1 cellular context compared by ENCODE assay signal in genomic region chr19:58572818-58573657, GRCh38.
TF ChIP-seq lines count a peak whose summit lies in the region.

TSS of gene MZF1 (minus strand) at chr19:58573335. CDS start at chr19:58571389, 1,946 bp downstream.

TF ChIP-seq in A549, 52 proteins besides CTCF, POLR2A, EP300 and RAD21 (continued from another document):
- TF ChIP-seq BCL3 (IDR thresholded peaks at IDR 0.05), result peak; percentile 46; the same call in 1 of the 3 replicates
- no peak for TF ChIP-seq RARB (CRISPR knock-in tag; IDR thresholded peaks at IDR 0.05)
- no peak for TF ChIP-seq HMGXB4 (CRISPR knock-in tag; IDR thresholded peaks at IDR 0.05; ENCODE audit: borderline replicate concordance)
- no peak for TF ChIP-seq ZSCAN20 (CRISPR knock-in tag; IDR thresholded peaks at IDR 0.05)
- TF ChIP-seq CBX2 (IDR thresholded peaks at IDR 0.05; ENCODE audit: borderline replicate concordance, low read depth), result no peak
- no peak for TF ChIP-seq FOSL2 (IDR thresholded peaks at IDR 0.05)
- TF ChIP-seq FOSL2 (CRISPR knock-in tag; IDR thresholded peaks at IDR 0.05), result no peak
- TF ChIP-seq CHD4 (IDR thresholded peaks at IDR 0.05; ENCODE audit: borderline replicate concordance), result no peak
- peak; percentile 96 for TF ChIP-seq PBX3 (IDR thresholded peaks at IDR 0.05)
- TF ChIP-seq SMC3 (IDR thresholded peaks at IDR 0.05), result no peak
- TF ChIP-seq MAZ (IDR thresholded peaks at IDR 0.05; ENCODE audit: borderline replicate concordance, low read depth, low read length), result peak; percentile 61; the same call in 1 of the 2 replicates
- TF ChIP-seq E2F6 (IDR thresholded peaks at IDR 0.05; ENCODE audit: borderline replicate concordance, low read depth), result 0 out of 2 replicates have a peak, but pooled peaks have one; percentile 24
- TF ChIP-seq USF2 (IDR thresholded peaks at IDR 0.05), result peak; percentile 39; the same call in 1 of the 2 replicates
- no peak for TF ChIP-seq MAFK (IDR thresholded peaks at IDR 0.05; ENCODE audit: partially characterized antibody)
- no peak for TF ChIP-seq FOXS1 (CRISPR knock-in tag; IDR thresholded peaks at IDR 0.05)
TF ChIP-seq in A549: peak in this region for 11.
